In genomic region chr12:44532940-44533339, GRCh38 we compare ENCODE assay signal across 29 cellular contexts.
"Had no signal": no experiment of that assay in that cellular context is flagged by ENCODE, and none has a peak within 500 bp of the region (broad histone marks: within the 10 kb centered on the region; RNA-seq: fewer than 3 reads in every experiment).

No MANE protein-coding gene starts in this region.

- H3K36me3 ChIP-seq: ascending aorta, breast epithelium, cardiac muscle cell, colonic mucosa, esophagus squamous epithelium, gastroesophageal sphincter had no signal

- H3K4me1 Mint-ChIP-seq: activated CD4-positive, alpha-beta memory T cell treated with anti-CD3 and anti-CD28 coated beads, Interleukin-2, amount 10 ng/mL, durations not matched to agents 7 days and 5 days; activated CD4-positive, alpha-beta T cell treated with anti-CD3 and anti-CD28 coated beads, Interleukin-2, amount 10 ng/mL, durations not matched to agents 7 days and 5 days; activated naive CD4-positive, alpha-beta T cell treated with anti-CD3 and anti-CD28 coated beads, Interleukin-2, amount 10 ng/mL, durations not matched to agents 7 days and 5 days had no signal

- H3K27me3 ChIP-seq: ascending aorta, breast epithelium, cardiac muscle cell, colonic mucosa, esophagus squamous epithelium, gastroesophageal sphincter had no signal

- H3K27ac Mint-ChIP-seq: activated CD4-positive, alpha-beta memory T cell treated with anti-CD3 and anti-CD28 coated beads, Interleukin-2, amount 10 ng/mL, durations not matched to agents 7 days and 5 days; activated CD4-positive, alpha-beta T cell treated with anti-CD3 and anti-CD28 coated beads, Interleukin-2, amount 10 ng/mL, durations not matched to agents 7 days and 5 days; activated naive CD4-positive, alpha-beta T cell treated with anti-CD3 and anti-CD28 coated beads, Interleukin-2, amount 10 ng/mL, durations not matched to agents 7 days and 5 days; activated T-cell treated with anti-CD3 and anti-CD28 coated beads, Interleukin-2, amount 50 U/mL, for 24 hours; activated T-cell treated with anti-CD3 and anti-CD28 coated beads, Interleukin-2, amount 50 U/mL, for 72 hours; brain; WTC11 had no signal

- ATAC-seq: activated naive CD4-positive, alpha-beta T cell treated with anti-CD3 and anti-CD28 coated beads, Interleukin-2, amount 50 U/mL, for 72 hours; activated T-cell treated with anti-CD3 and anti-CD28 coated beads, Interleukin-2, amount 50 U/mL, for 72 hours; gastroesophageal sphincter; WTC11 had no signal

- H3K4me3 ChIP-seq: ascending aorta, breast epithelium, cardiac muscle cell, colonic mucosa, esophagus squamous epithelium, gastroesophageal sphincter had no signal

- H3K36me3 Mint-ChIP-seq: activated naive CD4-positive, alpha-beta T cell treated with anti-CD3 and anti-CD28 coated beads, Interleukin-2, amount 50 U/mL, for 72 hours; brain; WTC11 had no signal

- H3K9me3 ChIP-seq: ascending aorta, breast epithelium, colonic mucosa, esophagus squamous epithelium, gastroesophageal sphincter had no signal

- DNase-seq: activated CD4-positive, alpha-beta memory T cell treated with anti-CD3 and anti-CD28 coated beads, Interleukin-2, amount 10 ng/mL, durations not matched to agents 7 days and 5 days; activated CD4-positive, alpha-beta T cell treated with anti-CD3 and anti-CD28 coated beads for 1 hour; activated CD4-positive, alpha-beta T cell treated with anti-CD3 and anti-CD28 coated beads for 4 hours; activated CD4-positive, alpha-beta T cell treated with anti-CD3 and anti-CD28 coated beads, Interleukin-2, amount 10 ng/mL, durations not matched to agents 7 days and 5 days; activated CD4-positive, alpha-beta T cell treated with anti-CD3 and anti-CD28 coated beads, Interleukin-2, amount 50 U/mL, for 4 hours; activated CD8-positive, alpha-beta memory T cell treated with anti-CD3 and anti-CD28 coated beads, Interleukin-2, amount 50 U/mL, for 48 hours; activated gamma-delta T cell; activated naive CD4-positive, alpha-beta T cell; activated naive CD4-positive, alpha-beta T cell treated with anti-CD3 and anti-CD28 coated beads, Interleukin-2, amount 10 ng/mL, durations not matched to agents 7 days and 5 days; activated T-cell treated with anti-CD3 and anti-CD28 coated beads for 4 hours; activated T-cell treated with anti-CD3 and anti-CD28 coated beads, Interleukin-2, amount 50 U/mL, for 24 hours; activated T-cell treated with anti-CD3 and anti-CD28 coated beads, Interleukin-2, amount 50 U/mL, for 72 hours; central memory CD4-positive, alpha-beta T cell; cerebellar nuclear complex; colonic mucosa; effector CD8-positive, alpha-beta T cell; esophagus squamous epithelium; foreskin melanocyte; head of caudate nucleus; T-helper 2 cell had no signal

- H3K4me3 Mint-ChIP-seq: activated CD4-positive, alpha-beta memory T cell treated with anti-CD3 and anti-CD28 coated beads, Interleukin-2, amount 10 ng/mL, durations not matched to agents 7 days and 5 days; activated CD4-positive, alpha-beta T cell treated with anti-CD3 and anti-CD28 coated beads, Interleukin-2, amount 10 ng/mL, durations not matched to agents 7 days and 5 days; activated naive CD4-positive, alpha-beta T cell treated with anti-CD3 and anti-CD28 coated beads, Interleukin-2, amount 10 ng/mL, durations not matched to agents 7 days and 5 days; activated T-cell treated with anti-CD3 and anti-CD28 coated beads, Interleukin-2, amount 50 U/mL, for 24 hours; activated T-cell treated with anti-CD3 and anti-CD28 coated beads, Interleukin-2, amount 50 U/mL, for 72 hours; brain; WTC11 had no signal

- H3K4me1 ChIP-seq: ascending aorta, breast epithelium, colonic mucosa, esophagus squamous epithelium, gastroesophageal sphincter had no signal

- H3K27ac ChIP-seq: ascending aorta, breast epithelium, cardiac muscle cell, colonic mucosa, epithelial cell of prostate, esophagus squamous epithelium, gastroesophageal sphincter, VCaP had no signal

- H3K27me3 Mint-ChIP-seq: activated CD4-positive, alpha-beta memory T cell treated with anti-CD3 and anti-CD28 coated beads, Interleukin-2, amount 10 ng/mL, durations not matched to agents 7 days and 5 days; activated CD4-positive, alpha-beta T cell treated with anti-CD3 and anti-CD28 coated beads, Interleukin-2, amount 10 ng/mL, durations not matched to agents 7 days and 5 days; activated naive CD4-positive, alpha-beta T cell treated with anti-CD3 and anti-CD28 coated beads, Interleukin-2, amount 10 ng/mL, durations not matched to agents 7 days and 5 days; activated T-cell treated with anti-CD3 and anti-CD28 coated beads, Interleukin-2, amount 50 U/mL, for 24 hours; brain had no signal

- H3K9me3 Mint-ChIP-seq: activated CD4-positive, alpha-beta memory T cell treated with anti-CD3 and anti-CD28 coated beads, Interleukin-2, amount 10 ng/mL, durations not matched to agents 7 days and 5 days; activated CD4-positive, alpha-beta T cell treated with anti-CD3 and anti-CD28 coated beads, Interleukin-2, amount 10 ng/mL, durations not matched to agents 7 days and 5 days; activated naive CD4-positive, alpha-beta T cell treated with anti-CD3 and anti-CD28 coated beads, Interleukin-2, amount 10 ng/mL, durations not matched to agents 7 days and 5 days; activated naive CD4-positive, alpha-beta T cell treated with anti-CD3 and anti-CD28 coated beads, Interleukin-2, amount 50 U/mL, for 72 hours; activated T-cell treated with anti-CD3 and anti-CD28 coated beads, Interleukin-2, amount 50 U/mL, for 24 hours; activated T-cell treated with anti-CD3 and anti-CD28 coated beads, Interleukin-2, amount 50 U/mL, for 72 hours; brain; WTC11 had no signal
